Comparison of ENCODE assay signal across 13 cellular contexts in the genomic region with DNA sequence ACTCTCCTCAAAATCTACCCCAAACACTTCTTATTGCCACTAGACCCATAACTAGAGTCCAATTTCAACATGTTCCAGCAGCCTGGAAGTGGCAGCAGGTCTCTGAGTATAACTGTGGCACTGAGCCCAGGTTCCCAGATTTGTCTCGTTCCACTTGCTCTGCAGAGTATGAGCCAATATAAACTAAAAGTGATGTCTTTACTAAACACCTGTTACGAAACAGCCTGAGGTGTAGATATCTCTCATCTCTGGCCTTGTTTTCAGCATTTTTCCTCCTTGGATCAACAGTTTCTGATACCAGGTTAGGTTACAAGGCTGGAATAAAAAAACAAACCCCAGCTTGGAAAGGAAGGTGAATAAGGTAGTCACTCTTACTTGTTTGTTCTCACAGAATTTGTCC. TPM values are rescaled to one million over a fixed set of nuclear protein-coding genes. Genes with fewer than 3 reads are reported as not detected.
DNase-seq lines count a peak whose midpoint lies in the region; ATAC-seq, FAIRE-seq and TF ChIP-seq lines count a peak whose summit lies in the region.
"Had no signal": no experiment of that assay in that cellular context is flagged by ENCODE, and none has a peak within 500 bp of the region (broad histone marks: within the 10 kb centered on the region; RNA-seq: fewer than 3 reads in every experiment).

No MANE protein-coding gene starts in this region.

- H3K9ac ChIP-seq in parathyroid adenoma = no peak overlapping the region

- TF ChIP-seq CTCF in VCaP (conservative IDR thresholded peaks at IDR 0.05) = no peak
- TF ChIP-seq CTCF in fibroblast of mammary gland (conservative IDR thresholded peaks at IDR 0.05; ENCODE audit: control insufficient read depth, insufficient read depth, low read depth, low read length) = no peak
- TF ChIP-seq CTCF in parathyroid adenoma (IDR thresholded peaks at IDR 0.05) = no peak

- no peak overlapping the region for H3K4me3 ChIP-seq in fibroblast of mammary gland (ENCODE audit: control insufficient read depth, low read depth, low read length)
- peak overlapping the region; percentile 40 for H3K4me3 ChIP-seq in parathyroid adenoma (ENCODE audit: low read depth, low read length)
- H3K4me3 ChIP-seq: ascending aorta had no signal

- no peaks in the 10 kb centered on the region for H3K9me3 ChIP-seq in parathyroid adenoma (ENCODE audit: control insufficient read depth, low read length)
- H3K9me3 ChIP-seq: ascending aorta, BE2C had no signal

- peak overlapping the region; percentile 78 for H3K27ac ChIP-seq in VCaP
- H3K27ac ChIP-seq in parathyroid adenoma = peak overlapping the region; percentile 24

- no peak for ATAC-seq in GM18909 (IDR thresholded peaks at IDR 0.05; ENCODE audit: poor library complexity, unreplicated experiment)
- no peak for ATAC-seq in GM19452 (IDR thresholded peaks at IDR 0.05; ENCODE audit: unreplicated experiment)
- ATAC-seq: sciatic nerve had no signal

- H3K4me2 ChIP-seq in parathyroid adenoma (ENCODE audit: low read length) = peak overlapping the region; percentile 60

- no peak for FAIRE-seq in frontal cortex (lab: Jason Lieb, UNC)

- H3K4me1 ChIP-seq in parathyroid adenoma = no peaks in the 10 kb centered on the region
- H3K4me1 ChIP-seq: ascending aorta, BE2C had no signal

- no peaks in the 10 kb centered on the region for H3K36me3 ChIP-seq in parathyroid adenoma (ENCODE audit: control insufficient read depth, insufficient read depth, low read length)
- H3K36me3 ChIP-seq: ascending aorta, BE2C had no signal

- DNase-seq in M059J (ENCODE audit: low read depth) = peak; percentile 37
- DNase-seq in fibroblast of mammary gland (ENCODE audit: low read depth) = peak; percentile 39
- DNase-seq in frontal cortex (ENCODE audit: low spot score in 2 of 2) = no peak
- no peak for DNase-seq in SW480 (ENCODE audit: low spot score)
- DNase-seq: activated CD4-positive, alpha-beta T cell treated with anti-CD3 and anti-CD28 coated beads for 48 hours; BE2C; NCI-H1436 had no signal

- H2AFZ ChIP-seq in parathyroid adenoma = no peak overlapping the region

- H3K79me2 ChIP-seq in parathyroid adenoma = no peaks in the 10 kb centered on the region

- no peaks in the 10 kb centered on the region for H3K27me3 ChIP-seq in parathyroid adenoma (ENCODE audit: control insufficient read depth, insufficient read depth, low read length)
- H3K27me3 ChIP-seq: ascending aorta, BE2C had no signal

RNA-seq across cellular contexts. Expression of a gene that starts 25.2 kb away (rescaled TPM):
- 595 and 661 TPM in 2 replicates for total RNA-seq in M059J (2014; rRNA removed; shearing (Covaris generic))
- total RNA-seq in frontal cortex = 27.3 TPM

Comparison
In these comparisons a context has a peak if more than half of its experiments do, and no peak if none do; other contexts are left out.
1. DNase-seq: peak in M059J (single experiment) and fibroblast of mammary gland (single experiment); none in frontal cortex (0 of 2) and SW480 (single experiment).
2. RNA of a gene that starts 25.2 kb away (total RNA-seq): 595 to 661 TPM in M059J; 27.3 TPM in frontal cortex (single experiment); every median in the first group is over 10 times any median in the second.